ENCODE assay signal across 19 cellular contexts in the genomic region with DNA sequence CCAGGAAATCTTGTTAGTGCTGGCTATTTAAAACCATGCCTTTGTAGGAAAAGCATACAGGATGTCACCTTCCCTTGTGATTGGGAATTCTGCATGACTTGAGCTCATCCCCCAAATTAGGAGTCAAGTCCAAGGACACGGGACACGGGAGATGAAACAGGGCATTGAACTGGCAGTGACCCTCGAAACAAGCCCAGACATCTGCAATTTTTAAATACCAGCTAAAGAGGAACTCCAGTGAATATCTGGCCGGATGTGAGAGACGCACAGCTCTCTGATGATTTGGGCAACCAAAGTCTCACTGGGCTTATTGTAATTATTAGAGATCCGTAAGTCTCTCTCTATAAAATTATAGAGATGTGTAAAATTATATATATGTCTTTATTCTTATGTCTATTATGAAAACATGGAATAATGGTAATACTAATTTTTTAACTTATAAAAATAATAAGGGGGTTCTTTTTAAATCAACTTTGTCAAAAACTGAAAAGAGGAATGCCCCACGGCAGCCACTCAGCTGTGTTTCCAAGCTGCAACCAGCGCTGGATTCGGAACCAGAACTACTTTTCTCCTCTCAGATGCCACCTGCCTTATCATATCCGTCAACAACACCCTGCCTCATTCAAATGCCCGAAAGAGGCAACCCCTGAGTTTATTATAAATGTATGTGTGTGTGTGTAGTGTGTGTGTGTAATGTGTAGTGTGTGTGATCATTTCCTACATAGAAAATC. TPM values are rescaled to one million over a fixed set of nuclear protein-coding genes. Genes with fewer than 3 reads are reported as not detected.
DNase-seq lines count a peak whose midpoint lies in the region; ATAC-seq, FAIRE-seq and TF ChIP-seq lines count a peak whose summit lies in the region.
"Had no signal": no experiment of that assay in that cellular context is flagged by ENCODE, and none has a peak within 500 bp of the region (broad histone marks: within the 10 kb centered on the region; RNA-seq: fewer than 3 reads in every experiment).

No MANE protein-coding gene starts in this region.

- H2AFZ ChIP-seq in OCI-LY7 (ENCODE audit: low read length), result peak overlapping the region; percentile 76; the same call in 1 of the 2 replicates

- peaks cover 56% of the 10 kb centered on the region for H3K4me1 ChIP-seq in OCI-LY7 (ENCODE audit: insufficient read depth, low read length, poor library complexity, severe bottlenecking)
- H3K4me1 ChIP-seq in liver (ENCODE audit: control insufficient read depth in 4 of 4, insufficient read depth in 4 of 4, low read length in 3 of 4), result peaks cover 3 to 22% (median 19%) of the 10 kb centered on the region in 4 donors
- H3K4me1 ChIP-seq: psoas muscle had no signal

- in situ Hi-C loops in ACHN (cut with HindIII; ENCODE audit: low pct_ligation_motif_present, low pct_unique_long_range_greater_than_20kb, low sequenced_read_pairs), result no loop called here

- ATAC-seq in HG03457 (IDR thresholded peaks at IDR 0.05; ENCODE audit: unreplicated experiment), result no peak
- ATAC-seq: left lobe of liver; naive thymus-derived CD8-positive, alpha-beta T cell; psoas muscle had no signal

- H3K27ac ChIP-seq in OCI-LY7 (ENCODE audit: low read depth, low read length, poor library complexity, severe bottlenecking), result peak overlapping the region; percentile 74
- peak overlapping the region in 1 of 2 donors; percentile 15 for H3K27ac ChIP-seq in liver (ENCODE audit: low read depth in 1 of 2, low read length in 2 of 2)
- H3K27ac ChIP-seq: psoas muscle had no signal

- BruUV-seq in OCI-LY7 (replicated peaks; lab: Mats Ljungman, UMichigan), result no TSS peak

- POLR2A ChIA-PET in OCI-LY7 (lab: Charles Lee), result interaction anchor here (0.8 to 2.1 kb wide), 6 partner anchors 9 to 91 kb away, joined by 3 to 8 read pairs (median 4); no protein-coding TSS in a partner anchor

- intact Hi-C loops in OCI-LY7 (cut with micrococcal nuclease; ENCODE audit: unreplicated experiment), result loop anchor here (2.0 to 10.0 kb wide), 2 partner anchors 142 to 556 kb away; partner anchors contain the start of gene MX2

- 67% methylated on average over 11 of the region's 11 CpGs for WGBS in liver

- no peaks in the 10 kb centered on the region for H3K9me2 ChIP-seq in OCI-LY7 (ENCODE audit: insufficient read depth, low read length)

- peak; percentile 24 for FAIRE-seq in GM12892 (lab: Jason Lieb, UNC)

- DNase-seq in Ammon's horn (ENCODE audit: low spot score) (peak; percentile 18), GM12892 (ENCODE audit: insufficient read length) (no peak), OCI-LY7 (ENCODE audit: low spot score) (peak; percentile 77), ACHN (no peak), kidney tubule cell (ENCODE audit: low spot score) (no peak), COLO668 (lab: John Stamatoyannopoulos, UW; ENCODE audit: unreplicated experiment) (no peak)
- DNase-seq: activated CD4-positive, alpha-beta T cell treated with anti-CD3 and anti-CD28 coated beads for 4 hours; activated CD8-positive, alpha-beta memory T cell treated with anti-CD3 and anti-CD28 coated beads, Interleukin-2, amount 50 U/mL, for 48 hours; DMS 273 treated with DMSO at 0.1 percent for 48 hours; effector memory CD4-positive, alpha-beta T cell; naive thymus-derived CD8-positive, alpha-beta T cell; NCI-H1092 treated with DMSO at 0.1 percent for 48 hours; NCI-H2171; NCI-H774; psoas muscle; T-helper 2 cell had no signal

- no peak overlapping the region for H3K9ac ChIP-seq in liver (ENCODE audit: low read depth in 1 of 2, low read length in 2 of 2)

- H4K20me1 ChIP-seq in OCI-LY7 (ENCODE audit: insufficient read depth, low read length), result no peaks in the 10 kb centered on the region

- H3K36me3 ChIP-seq in OCI-LY7 (ENCODE audit: insufficient read depth, low read length), result no peaks in the 10 kb centered on the region
- H3K36me3 ChIP-seq in liver (ENCODE audit: control insufficient read depth in 4 of 4, insufficient read depth in 3 of 4, low read depth in 1 of 4, low read length in 3 of 4), result peaks cover 0 to 10% (median 7%) of the 10 kb centered on the region in 4 donors

- peak overlapping the region; percentile 74 for H3K4me2 ChIP-seq in OCI-LY7 (ENCODE audit: low read length)

- no peak for TF ChIP-seq RAD21 in liver (IDR thresholded peaks at IDR 0.05)

- TF ChIP-seq CTCF in OCI-LY7 (conservative IDR thresholded peaks at IDR 0.05; ENCODE audit: low read length) (no peak), liver (IDR thresholded peaks at IDR 0.05; ENCODE audit: low read depth, low read length, missing input control) (no peak)

- CTCF ChIA-PET in OCI-LY7 (lab: Charles Lee; ENCODE audit: unreplicated experiment), result no interaction called here

- H3K4me3 ChIP-seq in OCI-LY7 (ENCODE audit: low read depth, low read length, poor library complexity, severe bottlenecking) (peak overlapping the region; percentile 54), liver (ENCODE audit: low read depth in 1 of 3, low read length in 3 of 3) (no peak overlapping the region)
- H3K4me3 ChIP-seq: psoas muscle had no signal

- H3K27me3 ChIP-seq in liver (ENCODE audit: control insufficient read depth in 4 of 4, insufficient read depth in 4 of 4, low read length in 3 of 4), result no peaks in the 10 kb centered on the region

- peaks cover 25% of the 10 kb centered on the region; the same call in 1 of the 2 replicates for H3K79me2 ChIP-seq in OCI-LY7 (ENCODE audit: insufficient read depth, low read depth, low read length)

- no peak for TF ChIP-seq POLR2A in GM12892 (IDR thresholded peaks at IDR 0.05; ENCODE audit: low read depth, low read length)

- H3K9me3 ChIP-seq in OCI-LY7 (ENCODE audit: low read length) (no peaks in the 10 kb centered on the region), liver (ENCODE audit: control insufficient read depth in 4 of 4, low read length in 3 of 4) (no peaks in the 10 kb centered on the region)
- H3K9me3 ChIP-seq: psoas muscle had no signal

TF ChIP-seq in liver, 16 proteins besides CTCF, POLR2A, EP300 and RAD21:
- TF ChIP-seq, protein P1, sequence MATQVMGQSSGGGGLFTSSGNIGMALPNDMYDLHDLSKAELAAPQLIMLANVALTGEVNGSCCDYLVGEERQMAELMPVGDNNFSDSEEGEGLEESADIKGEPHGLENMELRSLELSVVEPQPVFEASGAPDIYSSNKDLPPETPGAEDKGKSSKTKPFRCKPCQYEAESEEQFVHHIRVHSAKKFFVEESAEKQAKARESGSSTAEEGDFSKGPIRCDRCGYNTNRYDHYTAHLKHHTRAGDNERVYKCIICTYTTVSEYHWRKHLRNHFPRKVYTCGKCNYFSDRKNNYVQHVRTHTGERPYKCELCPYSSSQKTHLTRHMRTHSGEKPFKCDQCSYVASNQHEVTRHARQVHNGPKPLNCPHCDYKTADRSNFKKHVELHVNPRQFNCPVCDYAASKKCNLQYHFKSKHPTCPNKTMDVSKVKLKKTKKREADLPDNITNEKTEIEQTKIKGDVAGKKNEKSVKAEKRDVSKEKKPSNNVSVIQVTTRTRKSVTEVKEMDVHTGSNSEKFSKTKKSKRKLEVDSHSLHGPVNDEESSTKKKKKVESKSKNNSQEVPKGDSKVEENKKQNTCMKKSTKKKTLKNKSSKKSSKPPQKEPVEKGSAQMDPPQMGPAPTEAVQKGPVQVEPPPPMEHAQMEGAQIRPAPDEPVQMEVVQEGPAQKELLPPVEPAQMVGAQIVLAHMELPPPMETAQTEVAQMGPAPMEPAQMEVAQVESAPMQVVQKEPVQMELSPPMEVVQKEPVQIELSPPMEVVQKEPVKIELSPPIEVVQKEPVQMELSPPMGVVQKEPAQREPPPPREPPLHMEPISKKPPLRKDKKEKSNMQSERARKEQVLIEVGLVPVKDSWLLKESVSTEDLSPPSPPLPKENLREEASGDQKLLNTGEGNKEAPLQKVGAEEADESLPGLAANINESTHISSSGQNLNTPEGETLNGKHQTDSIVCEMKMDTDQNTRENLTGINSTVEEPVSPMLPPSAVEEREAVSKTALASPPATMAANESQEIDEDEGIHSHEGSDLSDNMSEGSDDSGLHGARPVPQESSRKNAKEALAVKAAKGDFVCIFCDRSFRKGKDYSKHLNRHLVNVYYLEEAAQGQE (IDR thresholded peaks at IDR 0.05), result no peak
- no peak for TF ChIP-seq HNF4G (IDR thresholded peaks at IDR 0.05)
- TF ChIP-seq, protein P2, sequence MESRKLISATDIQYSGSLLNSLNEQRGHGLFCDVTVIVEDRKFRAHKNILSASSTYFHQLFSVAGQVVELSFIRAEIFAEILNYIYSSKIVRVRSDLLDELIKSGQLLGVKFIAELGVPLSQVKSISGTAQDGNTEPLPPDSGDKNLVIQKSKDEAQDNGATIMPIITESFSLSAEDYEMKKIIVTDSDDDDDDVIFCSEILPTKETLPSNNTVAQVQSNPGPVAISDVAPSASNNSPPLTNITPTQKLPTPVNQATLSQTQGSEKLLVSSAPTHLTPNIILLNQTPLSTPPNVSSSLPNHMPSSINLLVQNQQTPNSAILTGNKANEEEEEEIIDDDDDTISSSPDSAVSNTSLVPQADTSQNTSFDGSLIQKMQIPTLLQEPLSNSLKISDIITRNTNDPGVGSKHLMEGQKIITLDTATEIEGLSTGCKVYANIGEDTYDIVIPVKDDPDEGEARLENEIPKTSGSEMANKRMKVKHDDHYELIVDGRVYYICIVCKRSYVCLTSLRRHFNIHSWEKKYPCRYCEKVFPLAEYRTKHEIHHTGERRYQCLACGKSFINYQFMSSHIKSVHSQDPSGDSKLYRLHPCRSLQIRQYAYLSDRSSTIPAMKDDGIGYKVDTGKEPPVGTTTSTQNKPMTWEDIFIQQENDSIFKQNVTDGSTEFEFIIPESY (IDR thresholded peaks at IDR 0.05), result no peak
- TF ChIP-seq, protein P3, sequence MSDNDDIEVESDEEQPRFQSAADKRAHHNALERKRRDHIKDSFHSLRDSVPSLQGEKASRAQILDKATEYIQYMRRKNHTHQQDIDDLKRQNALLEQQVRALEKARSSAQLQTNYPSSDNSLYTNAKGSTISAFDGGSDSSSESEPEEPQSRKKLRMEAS (IDR thresholded peaks at IDR 0.05), result no peak
- TF ChIP-seq NR2F2 (IDR thresholded peaks at IDR 0.05), result peak; percentile 39
- TF ChIP-seq YY1 (IDR thresholded peaks at IDR 0.05), result no peak
- TF ChIP-seq RXRA (IDR thresholded peaks at IDR 0.05), result peak; percentile 64 to 68
- no peak for TF ChIP-seq JUND (IDR thresholded peaks at IDR 0.05)
TF ChIP-seq in liver: peak in this region for 2.

RNA-seq across cellular contexts. Expression of gene C2CD2, which starts 32.6 kb away (rescaled TPM):
- 12.8 TPM for polyA plus RNA-seq in GM12892 (2012; ENCODE audit: missing spikeins)
- total RNA-seq in OCI-LY7 (2014; rRNA removed; shearing (Covaris generic)), result 3.4 and 4.5 TPM in 2 replicates
- total RNA-seq in OCI-LY7 (2022) (5.9 and 8.9 TPM in 2 replicates), liver (10 to 100 TPM in 1 of 2 donors, 1 to 10 TPM in 1; 6.7 to 17.9 TPM)
- polyA plus RNA-seq in liver, result 1 to 10 TPM; 2.9 to 5.2 TPM

RNA-seq across cellular contexts. Expression of gene PRDM15, which starts 42.1 kb away (rescaled TPM):
- 5.4 TPM for polyA plus RNA-seq in GM12892 (2012; ENCODE audit: missing spikeins)
- 19.7 and 30.5 TPM in 2 replicates for total RNA-seq in OCI-LY7 (2014; rRNA removed; shearing (Covaris generic))
- total RNA-seq in OCI-LY7 (2022) (30.2 and 31.7 TPM in 2 replicates), liver (1 to 10 TPM; 2.8 to 5.7 TPM)
- polyA plus RNA-seq in liver, result 1 to 10 TPM; 1.2 to 1.4 TPM

Comparison
In these comparisons a context has a peak if more than half of its experiments do, and no peak if none do; other contexts are left out.
1. DNase-seq: peak in Ammon's horn (single experiment) and OCI-LY7 (single experiment); none in GM12892 (single experiment), ACHN (single experiment), kidney tubule cell (single experiment) and COLO668 (single experiment).